In genomic region chr17:7512105-7512504, GRCh38 we compare ENCODE assay signal across 31 cellular contexts. TPM values are rescaled to one million over a fixed set of nuclear protein-coding genes. Genes with fewer than 3 reads are reported as not detected.
"Had no signal": no experiment of that assay in that cellular context is flagged by ENCODE, and none has a peak within 500 bp of the region (broad histone marks: within the 10 kb centered on the region; RNA-seq: fewer than 3 reads in every experiment).

No MANE protein-coding gene starts in this region.

- DNase-seq: effector memory CD4-positive, alpha-beta T cell; foreskin fibroblast; gastrocnemius medialis; head of caudate nucleus; left ventricle myocardium superior; naive B cell; sigmoid colon; stimulated activated CD4-positive, alpha-beta T cell treated with anti-CD3 and anti-CD28 coated beads, Interleukin-2, amount 100 ng/mL, for 24 hours; stimulated activated CD4-positive, alpha-beta T cell treated with anti-CD3 and anti-CD28 coated beads, Interleukin-4, amount 100 ng/mL, for 24 hours; stimulated activated naive CD4-positive, alpha-beta T cell treated with Interleukin-2 at 50 U/mL for 16 hours; stomach had no signal

- H3K4me3 ChIP-seq: gastrocnemius medialis, lung, prostate gland, right atrium auricular region, sigmoid colon, stomach, thoracic aorta, tibial nerve, upper lobe of left lung had no signal

- FAIRE-seq: colon, endometrium, keratinocyte, urothelium cell line had no signal

- H3K27me3 ChIP-seq: gastrocnemius medialis, right atrium auricular region, sigmoid colon, stomach, tibial nerve, upper lobe of left lung had no signal

- H3K4me3 Mint-ChIP-seq: memory B cell; naive B cell; natural killer cell treated with Interleukin-12 subunit alpha and Interleukin-12 subunit beta and Interleukin-15 and Interleukin-18, amount 100 ng/mL, for 72 hours; neural crest cell; stimulated activated effector memory CD8-positive, alpha-beta T cell treated with anti-CD3 and anti-CD28 coated beads, Interleukin-12 subunit alpha, Interleukin-12 subunit beta, amount 100 ng/mL, for 72 hours had no signal

- H3K4me1 ChIP-seq: gastrocnemius medialis, prostate gland, right atrium auricular region, sigmoid colon had no signal

- H3K27me3 Mint-ChIP-seq: memory B cell; naive B cell; natural killer cell treated with Interleukin-12 subunit alpha and Interleukin-12 subunit beta and Interleukin-15 and Interleukin-18, amount 100 ng/mL, for 72 hours had no signal

- H3K27ac ChIP-seq: gastrocnemius medialis, prostate gland, right atrium auricular region, sigmoid colon, stomach, thoracic aorta, tibial nerve, upper lobe of left lung had no signal

- ATAC-seq: gastrocnemius medialis; left ventricle myocardium superior; stimulated activated effector memory CD8-positive, alpha-beta T cell treated with anti-CD3 and anti-CD28 coated beads, Interleukin-12 subunit alpha, Interleukin-12 subunit beta, amount 100 ng/mL, for 72 hours had no signal

- H3K27ac Mint-ChIP-seq: natural killer cell treated with Interleukin-12 subunit alpha and Interleukin-12 subunit beta and Interleukin-15 and Interleukin-18, amount 100 ng/mL, for 72 hours; stimulated activated effector memory CD8-positive, alpha-beta T cell treated with anti-CD3 and anti-CD28 coated beads, Interleukin-12 subunit alpha, Interleukin-12 subunit beta, amount 100 ng/mL, for 72 hours had no signal

- H3K9me3 Mint-ChIP-seq: memory B cell; naive B cell; natural killer cell treated with Interleukin-12 subunit alpha and Interleukin-12 subunit beta and Interleukin-15 and Interleukin-18, amount 100 ng/mL, for 72 hours; neural crest cell; stimulated activated effector memory CD8-positive, alpha-beta T cell treated with anti-CD3 and anti-CD28 coated beads, Interleukin-12 subunit alpha, Interleukin-12 subunit beta, amount 100 ng/mL, for 72 hours had no signal

- H3K9me3 ChIP-seq: gastrocnemius medialis, prostate gland, right atrium auricular region, sigmoid colon, stomach, thoracic aorta, tibial nerve, upper lobe of left lung had no signal

- H3K4me1 Mint-ChIP-seq: memory B cell, naive B cell, neural crest cell had no signal

RNA-seq across cellular contexts. Expression of gene SLC35G6, which starts 30.9 kb away (rescaled TPM):
- total RNA-seq: cerebellum; gastrocnemius medialis; glomerular endothelial cell; left ventricle myocardium superior; lung; mononuclear cell; natural killer cell treated with Interleukin-12 subunit alpha and Interleukin-12 subunit beta and Interleukin-15 and Interleukin-18, amount 100 ng/mL, for 72 hours; neural crest cell; osteocyte; prostate gland; right atrium auricular region; sigmoid colon; skeletal muscle tissue; stomach; subcutaneous adipose tissue; thoracic aorta; tibial nerve; upper lobe of left lung had no signal
- polyA plus RNA-seq: keratinocyte, lung, sigmoid colon, stomach had no signal
